Comparison of ENCODE assay signal across 1 cellular context in the genomic region with DNA sequence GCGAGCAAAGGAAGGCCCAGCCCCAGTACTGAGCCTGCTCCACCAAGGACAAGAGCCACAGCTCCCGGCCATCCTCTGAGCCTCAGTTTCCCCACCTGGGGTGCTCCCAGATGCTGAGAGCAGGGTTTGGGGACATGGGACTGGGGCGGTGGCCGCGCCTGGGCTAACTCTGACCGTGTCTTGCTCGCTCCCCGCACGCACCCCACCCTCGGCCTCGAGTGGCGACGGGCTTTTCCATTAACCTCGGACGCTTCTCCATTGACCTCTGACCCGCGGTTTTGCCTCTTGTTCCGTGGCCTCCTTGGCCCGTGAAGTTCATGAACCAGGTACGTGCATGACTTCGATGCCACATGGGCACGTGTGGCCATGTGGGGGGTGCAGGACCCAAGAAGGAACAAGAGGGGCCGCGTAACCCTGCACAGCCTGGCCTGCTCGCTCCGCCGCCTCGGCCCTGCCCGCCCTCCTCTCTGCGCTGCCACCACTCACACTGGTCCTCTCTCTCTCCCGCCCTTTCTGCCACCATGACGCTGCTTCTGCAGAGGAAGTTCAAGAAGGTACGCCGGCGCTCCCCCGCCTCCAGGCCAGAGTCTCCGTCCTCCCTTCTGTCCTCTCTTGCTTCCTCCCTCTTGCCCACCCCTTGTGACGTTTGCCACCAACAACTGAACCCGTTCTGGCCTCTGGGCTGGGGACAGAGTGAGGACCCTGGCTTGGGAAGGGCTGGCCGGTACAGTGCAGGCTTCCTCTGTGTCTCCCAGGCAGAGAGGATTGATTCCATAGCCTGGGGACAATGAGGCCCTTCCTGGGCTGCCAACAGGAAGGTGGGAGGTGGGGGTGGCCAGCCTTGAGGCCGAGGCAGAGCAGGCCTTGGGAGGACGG.
TF ChIP-seq lines count a peak whose summit lies in the region.

No MANE protein-coding gene starts in this region.

TF ChIP-seq in H1, 55 proteins besides CTCF, POLR2A, EP300 and RAD21:
- TF ChIP-seq EZH2 (IDR thresholded peaks at IDR 0.05; ENCODE audit: low read depth, low read length, severe bottlenecking) (no peak), TEAD4 (IDR thresholded peaks at IDR 0.05; ENCODE audit: low read depth, low read length) (no peak)
- TF ChIP-seq, protein P1, sequence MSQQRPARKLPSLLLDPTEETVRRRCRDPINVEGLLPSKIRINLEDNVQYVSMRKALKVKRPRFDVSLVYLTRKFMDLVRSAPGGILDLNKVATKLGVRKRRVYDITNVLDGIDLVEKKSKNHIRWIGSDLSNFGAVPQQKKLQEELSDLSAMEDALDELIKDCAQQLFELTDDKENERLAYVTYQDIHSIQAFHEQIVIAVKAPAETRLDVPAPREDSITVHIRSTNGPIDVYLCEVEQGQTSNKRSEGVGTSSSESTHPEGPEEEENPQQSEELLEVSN (IDR thresholded peaks at IDR 0.05) = peak; percentile 41; the same call in 1 of the 2 replicates
